ENCODE assay signal across 9 cellular contexts in genomic region chr2:8761529-8762164, GRCh38.
DNase-seq lines count a peak whose midpoint lies in the region; ATAC-seq, FAIRE-seq and TF ChIP-seq lines count a peak whose summit lies in the region.
"Had no signal": no experiment of that assay in that cellular context is flagged by ENCODE, and none has a peak within 500 bp of the region (broad histone marks: within the 10 kb centered on the region; RNA-seq: fewer than 3 reads in every experiment).

No MANE protein-coding gene starts in this region.

- no TSS peak for BruUV-seq in Calu3 (replicated peaks; lab: Mats Ljungman, UMichigan)

- no peaks in the 10 kb centered on the region for H3K36me3 ChIP-seq in smooth muscle cell (ENCODE audit: low read depth)

- H2AFZ ChIP-seq in smooth muscle cell (ENCODE audit: low read depth) = no peak overlapping the region

- no peaks in the 10 kb centered on the region for H3K79me2 ChIP-seq in smooth muscle cell (ENCODE audit: low read depth)

- H3K36me3 Mint-ChIP-seq in Calu3 (ENCODE audit: insufficient read depth, unreplicated experiment) = peaks cover 6% of the 10 kb centered on the region

- H3K4me2 ChIP-seq in smooth muscle cell = no peak overlapping the region

- no peaks in the 10 kb centered on the region for H3F3A ChIP-seq in smooth muscle cell (ENCODE audit: low read depth)

- no peak overlapping the region for H3K9ac ChIP-seq in smooth muscle cell (ENCODE audit: low read depth)

- CTCF ChIA-PET in Calu3 (lab: Charles Lee) = interaction anchor here (0.6 to 0.7 kb wide), 2 partner anchors 68 to 137 kb away, joined by 4 read pairs; no protein-coding TSS in a partner anchor
- CTCF ChIA-PET in RWPE1 (lab: Yijun Ruan, JAX) = interaction anchor here (0.7 kb wide), 2 partner anchors 17 to 514 kb away, joined by 3 to 5 read pairs; no protein-coding TSS in a partner anchor

- intact Hi-C loops in Calu3 (cut with micrococcal nuclease; ENCODE audit: unreplicated experiment) = loop anchor here (2.0 to 10.0 kb wide), 3 partner anchors 67 to 1647 kb away; no protein-coding TSS in a partner anchor

- H3K9me3 ChIP-seq in smooth muscle cell (replicated peaks; ENCODE audit: low read depth) = no peaks in the 10 kb centered on the region
- H3K9me3 ChIP-seq: SJCRH30 had no signal

- TF ChIP-seq CTCF in Calu3 (IDR thresholded peaks at IDR 0.05; ENCODE audit: unreplicated experiment) (no peak), RWPE1 (conservative IDR thresholded peaks at IDR 0.05; ENCODE audit: low read depth) (peak; percentile 65), smooth muscle cell (IDR thresholded peaks at IDR 0.05; ENCODE audit: borderline replicate concordance, insufficient read depth, poor library complexity, severe bottlenecking) (peak; percentile 61)

- no peak for ATAC-seq in HG03196 (IDR thresholded peaks at IDR 0.05; ENCODE audit: unreplicated experiment)
- no peak for ATAC-seq in HG03139 (IDR thresholded peaks at IDR 0.05; ENCODE audit: unreplicated experiment)

- H3K4me3 Mint-ChIP-seq in Calu3 (ENCODE audit: low read depth, unreplicated experiment) = no peak overlapping the region

- no peaks in the 10 kb centered on the region for H3K4me1 ChIP-seq in smooth muscle cell (ENCODE audit: low read depth)
- H3K4me1 ChIP-seq: SJCRH30 had no signal

- no peaks in the 10 kb centered on the region for H3K4me1 Mint-ChIP-seq in Calu3 (ENCODE audit: low read depth, unreplicated experiment)

- H4K20me1 ChIP-seq in smooth muscle cell (ENCODE audit: low read depth) = peaks cover 15% of the 10 kb centered on the region

- peak; percentile 2 for DNase-seq in Calu3
- DNase-seq in HTR-8/SVneo (ENCODE audit: insufficient read length, low spot score) = peak; percentile 38
- peak; percentile 32 for DNase-seq in RWPE1 (ENCODE audit: low spot score)
- DNase-seq in fibroblast of the conjunctiva (ENCODE audit: low read depth) = peak; percentile 26
- no peak for DNase-seq in smooth muscle cell (lab: John Stamatoyannopoulos, UW; ENCODE audit: unreplicated experiment)
- no peak for DNase-seq in stimulated activated CD8-positive, alpha-beta memory T cell treated with anti-CD3 and anti-CD28 coated beads, Interleukin-4, amount 100 ng/mL, for 48 hours

- no peaks in the 10 kb centered on the region for H3K27me3 ChIP-seq in smooth muscle cell (ENCODE audit: low read depth)
- H3K27me3 ChIP-seq: SJCRH30 had no signal

- POLR2A ChIA-PET in RWPE1 (lab: Yijun Ruan, JAX; ENCODE audit: low non-redundant PET) = no interaction called here

- 88% methylated on average over 1 of the region's 1 CpG for WGBS in smooth muscle cell (ENCODE audit: low lambda C conversion rate)

- H3K27ac Mint-ChIP-seq in Calu3 (ENCODE audit: unreplicated experiment) = no peak overlapping the region

- no peak overlapping the region for H3K4me3 ChIP-seq in smooth muscle cell
- H3K4me3 ChIP-seq: SJCRH30 had no signal

- H3K9me3 Mint-ChIP-seq in Calu3 (ENCODE audit: low read depth, unreplicated experiment) = no peaks in the 10 kb centered on the region

- H3K27ac ChIP-seq in RWPE1 = no peak overlapping the region
- no peak overlapping the region for H3K27ac ChIP-seq in smooth muscle cell (ENCODE audit: low read depth)
- H3K27ac ChIP-seq: SJCRH30 had no signal

- no peaks in the 10 kb centered on the region for H3K27me3 Mint-ChIP-seq in Calu3 (ENCODE audit: unreplicated experiment)

- FAIRE-seq in HTR-8/SVneo (lab: Jason Lieb, UNC) = no peak

Comparison
In these comparisons a context has a peak if more than half of its experiments do, and no peak if none do; other contexts are left out.
1. DNase-seq: peak in Calu3 (single experiment), HTR-8/SVneo (single experiment), RWPE1 (single experiment) and fibroblast of the conjunctiva (single experiment); none in smooth muscle cell (single experiment) and stimulated activated CD8-positive, alpha-beta memory T cell treated with anti-CD3 and anti-CD28 coated beads, Interleukin-4, amount 100 ng/mL, for 48 hours (single experiment).